In the genomic region with DNA sequence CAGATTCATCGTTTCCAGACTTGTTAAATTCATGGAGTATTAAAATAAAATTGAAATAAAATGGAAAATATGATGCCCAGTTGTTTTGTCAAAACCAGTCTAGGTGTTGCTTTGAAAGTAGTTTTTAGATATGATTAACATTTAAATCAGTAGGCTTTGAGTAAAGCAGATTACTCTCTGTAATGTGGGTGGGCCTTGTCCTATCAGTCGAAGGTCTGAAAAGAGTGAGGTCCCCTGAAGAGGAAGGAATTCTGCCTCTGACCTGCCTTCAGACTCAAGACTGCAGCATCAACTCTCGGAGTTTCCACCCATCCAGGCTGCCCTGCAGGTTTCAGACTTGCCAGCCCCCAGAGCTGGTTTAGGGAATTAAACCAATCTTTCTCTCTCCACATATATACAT, we compare ENCODE assay signal across 1 cellular context.
TF ChIP-seq lines count a peak whose summit lies in the region.

No MANE protein-coding gene starts in this region.

TF ChIP-seq in K562, 482 proteins besides CTCF, POLR2A, EP300 and RAD21:
- no peak for TF ChIP-seq ZNF282 (CRISPR knock-in tag; IDR thresholded peaks at IDR 0.05)
- TF ChIP-seq ZFP1 (CRISPR knock-in tag; IDR thresholded peaks at IDR 0.05): no peak
- TF ChIP-seq ZKSCAN3 (CRISPR knock-in tag; IDR thresholded peaks at IDR 0.05): no peak
- TF ChIP-seq, protein P1, sequence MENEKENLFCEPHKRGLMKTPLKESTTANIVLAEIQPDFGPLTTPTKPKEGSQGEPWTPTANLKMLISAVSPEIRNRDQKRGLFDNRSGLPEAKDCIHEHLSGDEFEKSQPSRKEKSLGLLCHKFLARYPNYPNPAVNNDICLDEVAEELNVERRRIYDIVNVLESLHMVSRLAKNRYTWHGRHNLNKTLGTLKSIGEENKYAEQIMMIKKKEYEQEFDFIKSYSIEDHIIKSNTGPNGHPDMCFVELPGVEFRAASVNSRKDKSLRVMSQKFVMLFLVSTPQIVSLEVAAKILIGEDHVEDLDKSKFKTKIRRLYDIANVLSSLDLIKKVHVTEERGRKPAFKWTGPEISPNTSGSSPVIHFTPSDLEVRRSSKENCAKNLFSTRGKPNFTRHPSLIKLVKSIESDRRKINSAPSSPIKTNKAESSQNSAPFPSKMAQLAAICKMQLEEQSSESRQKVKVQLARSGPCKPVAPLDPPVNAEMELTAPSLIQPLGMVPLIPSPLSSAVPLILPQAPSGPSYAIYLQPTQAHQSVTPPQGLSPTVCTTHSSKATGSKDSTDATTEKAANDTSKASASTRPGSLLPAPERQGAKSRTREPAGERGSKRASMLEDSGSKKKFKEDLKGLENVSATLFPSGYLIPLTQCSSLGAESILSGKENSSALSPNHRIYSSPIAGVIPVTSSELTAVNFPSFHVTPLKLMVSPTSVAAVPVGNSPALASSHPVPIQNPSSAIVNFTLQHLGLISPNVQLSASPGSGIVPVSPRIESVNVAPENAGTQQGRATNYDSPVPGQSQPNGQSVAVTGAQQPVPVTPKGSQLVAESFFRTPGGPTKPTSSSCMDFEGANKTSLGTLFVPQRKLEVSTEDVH (IDR thresholded peaks at IDR 0.05; ENCODE audit: low read depth, partially characterized antibody): no peak
- no peak for TF ChIP-seq SOX6 (IDR thresholded peaks at IDR 0.05)
- TF ChIP-seq THRAP3 (IDR thresholded peaks at IDR 0.05; ENCODE audit: borderline replicate concordance): no peak
- TF ChIP-seq, protein P2, sequence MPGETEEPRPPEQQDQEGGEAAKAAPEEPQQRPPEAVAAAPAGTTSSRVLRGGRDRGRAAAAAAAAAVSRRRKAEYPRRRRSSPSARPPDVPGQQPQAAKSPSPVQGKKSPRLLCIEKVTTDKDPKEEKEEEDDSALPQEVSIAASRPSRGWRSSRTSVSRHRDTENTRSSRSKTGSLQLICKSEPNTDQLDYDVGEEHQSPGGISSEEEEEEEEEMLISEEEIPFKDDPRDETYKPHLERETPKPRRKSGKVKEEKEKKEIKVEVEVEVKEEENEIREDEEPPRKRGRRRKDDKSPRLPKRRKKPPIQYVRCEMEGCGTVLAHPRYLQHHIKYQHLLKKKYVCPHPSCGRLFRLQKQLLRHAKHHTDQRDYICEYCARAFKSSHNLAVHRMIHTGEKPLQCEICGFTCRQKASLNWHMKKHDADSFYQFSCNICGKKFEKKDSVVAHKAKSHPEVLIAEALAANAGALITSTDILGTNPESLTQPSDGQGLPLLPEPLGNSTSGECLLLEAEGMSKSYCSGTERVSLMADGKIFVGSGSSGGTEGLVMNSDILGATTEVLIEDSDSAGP (CRISPR knock-in tag; IDR thresholded peaks at IDR 0.05): no peak
- TF ChIP-seq ZNF134 (CRISPR knock-in tag; conservative IDR thresholded peaks at IDR 0.05): peak; percentile 93
- peak; percentile 30 for TF ChIP-seq RBM25 (IDR thresholded peaks at IDR 0.05; ENCODE audit: low read depth, low read length, severe bottlenecking)
